12 cellular contexts compared by ENCODE assay signal in the genomic region with DNA sequence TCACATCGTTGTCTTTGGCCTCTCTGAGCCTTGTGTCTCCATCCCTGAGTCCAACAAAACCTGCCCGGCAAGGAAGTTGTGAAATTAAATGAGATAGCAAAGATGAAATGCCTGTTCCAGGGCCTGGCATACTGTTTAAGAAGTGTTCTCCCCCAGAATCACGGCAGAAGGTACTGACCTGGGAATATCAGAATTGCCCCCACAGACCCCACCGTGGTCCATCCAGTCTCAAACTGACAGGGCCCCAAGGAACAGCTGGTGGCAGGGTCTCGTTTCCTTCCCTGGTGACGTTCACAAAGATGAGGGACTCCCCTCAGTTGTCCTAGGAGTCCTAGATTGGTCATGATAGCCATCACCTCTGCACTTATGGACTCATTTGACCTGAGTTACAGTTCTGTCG. TPM values are rescaled to one million over a fixed set of nuclear protein-coding genes. Genes with fewer than 3 reads are reported as not detected.
DNase-seq lines count a peak whose midpoint lies in the region; ATAC-seq lines count a peak whose summit lies in the region.
"Had no signal": no experiment of that assay in that cellular context is flagged by ENCODE, and none has a peak within 500 bp of the region (broad histone marks: within the 10 kb centered on the region; RNA-seq: fewer than 3 reads in every experiment).

No MANE protein-coding gene starts in this region.

- ATAC-seq in stimulated activated naive CD8-positive, alpha-beta T cell treated with anti-CD3 and anti-CD28 coated beads, Interleukin-15, amount 100 ng/mL, for 72 hours = no peak
- ATAC-seq in activated naive CD8-positive, alpha-beta T cell treated with anti-CD3 and anti-CD28 coated beads, Interleukin-2, amount 50 U/mL, for 24 hours = no peak
- ATAC-seq in GM19452 (IDR thresholded peaks at IDR 0.05; ENCODE audit: unreplicated experiment) = no peak

- no peak overlapping the region for H4K91ac ChIP-seq in mesenchymal stem cell (ENCODE audit: low read length)

- H3K4me1 Mint-ChIP-seq in stimulated activated naive CD8-positive, alpha-beta T cell treated with anti-CD3 and anti-CD28 coated beads, Interleukin-15, Interleukin-2, amounts not matched to agents 100 ng/mL and 50 ng/mL, for 24 hours (ENCODE audit: low read depth) = peaks cover 25% of the 10 kb centered on the region
- H3K4me1 Mint-ChIP-seq in stimulated activated naive CD8-positive, alpha-beta T cell treated with anti-CD3 and anti-CD28 coated beads, Interleukin-15, amount 100 ng/mL, for 72 hours = peaks cover 45% of the 10 kb centered on the region
- H3K4me1 Mint-ChIP-seq in activated naive CD8-positive, alpha-beta T cell treated with anti-CD3 and anti-CD28 coated beads, Interleukin-2, amount 50 U/mL, for 24 hours = peaks cover 22% of the 10 kb centered on the region

- peaks cover 12% of the 10 kb centered on the region for H3K4me1 ChIP-seq in mesenchymal stem cell (ENCODE audit: control insufficient read depth, insufficient read depth, low read depth, low read length)

- no peak overlapping the region for H3K23ac ChIP-seq in mesenchymal stem cell (ENCODE audit: low read length in 2 of 2)

- WGBS in mesenchymal stem cell = 94% methylated on average over 7 of the region's 7 CpGs

- no peak overlapping the region for H3K14ac ChIP-seq in mesenchymal stem cell (ENCODE audit: low read length in 2 of 2)

- H2BK5ac ChIP-seq in mesenchymal stem cell (ENCODE audit: low read depth, low read length, poor library complexity, severe bottlenecking) = no peak overlapping the region

- no peak overlapping the region for H2AFZ ChIP-seq in mesenchymal stem cell (ENCODE audit: low read depth, low read length)

- peak overlapping the region in 1 of 2 experiments; percentile 84 for H3K4me3 ChIP-seq in mesenchymal stem cell (ENCODE audit: insufficient read depth in 1 of 2, low read depth in 1 of 2, low read length in 2 of 2)

- no peak overlapping the region for H2BK120ac ChIP-seq in mesenchymal stem cell (ENCODE audit: low read depth, low read length)

- H3K27ac ChIP-seq in mesenchymal stem cell (ENCODE audit: low read length, poor library complexity, severe bottlenecking) = no peak overlapping the region

- H3K18ac ChIP-seq in mesenchymal stem cell (ENCODE audit: low read depth in 1 of 2, low read length in 2 of 2) = no peak overlapping the region

- no peaks in the 10 kb centered on the region for H3K36me3 ChIP-seq in mesenchymal stem cell (ENCODE audit: control insufficient read depth in 1 of 2, insufficient read depth in 2 of 2, low read depth in 1 of 2, low read length in 2 of 2)
- H3K36me3 ChIP-seq: thyroid gland had no signal

- H3K79me1 ChIP-seq in mesenchymal stem cell (replicated peaks; ENCODE audit: low read length, poor library complexity, severe bottlenecking) = peaks cover 41% of the 10 kb centered on the region

- no peak overlapping the region for H2BK15ac ChIP-seq in mesenchymal stem cell (ENCODE audit: low read depth, poor library complexity, severe bottlenecking)

- H2AK5ac ChIP-seq in mesenchymal stem cell (ENCODE audit: low read length, severe bottlenecking) = no peak overlapping the region

- H3K36me3 Mint-ChIP-seq in stimulated activated naive CD8-positive, alpha-beta T cell treated with anti-CD3 and anti-CD28 coated beads, Interleukin-15, Interleukin-2, amounts not matched to agents 100 ng/mL and 50 ng/mL, for 24 hours (ENCODE audit: low read depth) = no peaks in the 10 kb centered on the region
- no peaks in the 10 kb centered on the region for H3K36me3 Mint-ChIP-seq in activated naive CD8-positive, alpha-beta T cell treated with anti-CD3 and anti-CD28 coated beads, Interleukin-2, amount 50 U/mL, for 24 hours (ENCODE audit: low read depth)

- no peak overlapping the region for H2BK12ac ChIP-seq in mesenchymal stem cell (ENCODE audit: low read length in 2 of 2)

- DNase-seq in stimulated activated naive CD8-positive, alpha-beta T cell treated with anti-CD3 and anti-CD28 coated beads, Interleukin-15, amount 100 ng/mL, for 72 hours = no peak
- DNase-seq in activated naive CD8-positive, alpha-beta T cell treated with anti-CD3 and anti-CD28 coated beads, Interleukin-2, amount 50 U/mL, for 24 hours = no peak
- DNase-seq in mesenchymal stem cell = no peak
- no peak for DNase-seq in inferior parietal cortex (ENCODE audit: extremely low spot score)
- no peak for DNase-seq in OCI-M2 (lab: John Stamatoyannopoulos, UW; ENCODE audit: unreplicated experiment)
- no peak for DNase-seq in medulla oblongata (ENCODE audit: extremely low spot score)
- DNase-seq: activated gamma-delta T cell treated with Interleukin-2 at 50 U/mL for 16 hours, NCI-H345, T-helper 1 cell, thyroid gland had no signal

- H3K9ac ChIP-seq in mesenchymal stem cell (ENCODE audit: low read length) = peak overlapping the region; percentile 89

- H3K9me3 ChIP-seq in mesenchymal stem cell (ENCODE audit: control insufficient read depth, low read length) = no peaks in the 10 kb centered on the region
- H3K9me3 ChIP-seq: thyroid gland had no signal

- H3K4me3 Mint-ChIP-seq in stimulated activated naive CD8-positive, alpha-beta T cell treated with anti-CD3 and anti-CD28 coated beads, Interleukin-15, Interleukin-2, amounts not matched to agents 100 ng/mL and 50 ng/mL, for 24 hours = peak overlapping the region; percentile 84
- peak overlapping the region in 1 of 2 donors; percentile 8 for H3K4me3 Mint-ChIP-seq in stimulated activated naive CD8-positive, alpha-beta T cell treated with anti-CD3 and anti-CD28 coated beads, Interleukin-15, amount 100 ng/mL, for 72 hours
- peak overlapping the region; percentile 83 for H3K4me3 Mint-ChIP-seq in activated naive CD8-positive, alpha-beta T cell treated with anti-CD3 and anti-CD28 coated beads, Interleukin-2, amount 50 U/mL, for 24 hours

- H3K4me2 ChIP-seq in mesenchymal stem cell (ENCODE audit: low read length, poor library complexity, severe bottlenecking) = no peak overlapping the region

- no peak overlapping the region for H4K8ac ChIP-seq in mesenchymal stem cell (ENCODE audit: low read length)

- no peak overlapping the region for H3K27ac Mint-ChIP-seq in stimulated activated naive CD8-positive, alpha-beta T cell treated with anti-CD3 and anti-CD28 coated beads, Interleukin-15, Interleukin-2, amounts not matched to agents 100 ng/mL and 50 ng/mL, for 24 hours
- no peak overlapping the region for H3K27ac Mint-ChIP-seq in stimulated activated naive CD8-positive, alpha-beta T cell treated with anti-CD3 and anti-CD28 coated beads, Interleukin-15, amount 100 ng/mL, for 72 hours
- H3K27ac Mint-ChIP-seq in activated naive CD8-positive, alpha-beta T cell treated with anti-CD3 and anti-CD28 coated beads, Interleukin-2, amount 50 U/mL, for 24 hours = no peak overlapping the region

- peaks cover 10 to 24% of the 10 kb centered on the region in 2 experiments for H3K27me3 ChIP-seq in mesenchymal stem cell (ENCODE audit: control insufficient read depth in 1 of 2, insufficient read depth in 1 of 2, low read length in 2 of 2)
- H3K27me3 ChIP-seq: thyroid gland had no signal

- no peak overlapping the region for H3K4ac ChIP-seq in mesenchymal stem cell (ENCODE audit: low read depth in 1 of 2, low read length in 2 of 2)

- H3K9me3 Mint-ChIP-seq in stimulated activated naive CD8-positive, alpha-beta T cell treated with anti-CD3 and anti-CD28 coated beads, Interleukin-15, Interleukin-2, amounts not matched to agents 100 ng/mL and 50 ng/mL, for 24 hours = no peaks in the 10 kb centered on the region
- H3K9me3 Mint-ChIP-seq in stimulated activated naive CD8-positive, alpha-beta T cell treated with anti-CD3 and anti-CD28 coated beads, Interleukin-15, amount 100 ng/mL, for 72 hours = peaks cover 4 to 10% of the 10 kb centered on the region in 2 donors
- H3K9me3 Mint-ChIP-seq in activated naive CD8-positive, alpha-beta T cell treated with anti-CD3 and anti-CD28 coated beads, Interleukin-2, amount 50 U/mL, for 24 hours = no peaks in the 10 kb centered on the region

- H3K27me3 Mint-ChIP-seq in stimulated activated naive CD8-positive, alpha-beta T cell treated with anti-CD3 and anti-CD28 coated beads, Interleukin-15, Interleukin-2, amounts not matched to agents 100 ng/mL and 50 ng/mL, for 24 hours = peaks cover 16% of the 10 kb centered on the region
- peaks cover 28% of the 10 kb centered on the region for H3K27me3 Mint-ChIP-seq in stimulated activated naive CD8-positive, alpha-beta T cell treated with anti-CD3 and anti-CD28 coated beads, Interleukin-15, amount 100 ng/mL, for 72 hours
- H3K27me3 Mint-ChIP-seq in activated naive CD8-positive, alpha-beta T cell treated with anti-CD3 and anti-CD28 coated beads, Interleukin-2, amount 50 U/mL, for 24 hours = peaks cover 17% of the 10 kb centered on the region

RNA-seq across cellular contexts. Expression of a gene that starts 1.8 kb away (rescaled TPM):
- polyA plus RNA-seq in mesenchymal stem cell (2013, experiment 1 of 2) = 4.6 TPM
- polyA plus RNA-seq in mesenchymal stem cell (2013, experiment 2 of 2) = 5.2 TPM
